ENCODE assay signal across 15 cellular contexts in genomic region chr11:24078056-24078455, GRCh38.
DNase-seq lines count a peak whose midpoint lies in the region; ATAC-seq and TF ChIP-seq lines count a peak whose summit lies in the region.
"Had no signal": no experiment of that assay in that cellular context is flagged by ENCODE, and none has a peak within 500 bp of the region (broad histone marks: within the 10 kb centered on the region; RNA-seq: fewer than 3 reads in every experiment).

No MANE protein-coding gene starts in this region.

- no peak overlapping the region for H2AK5ac ChIP-seq in IMR-90 (ENCODE audit: low read depth, low read length)

- H3K9me1 ChIP-seq in IMR-90 (ENCODE audit: insufficient read depth, low read length) = peaks cover 13% of the 10 kb centered on the region

- H3K27ac ChIP-seq in IMR-90 (ENCODE audit: insufficient read depth, low read length) (peak overlapping the region; percentile 99; the same call in 1 of the 2 replicates), smooth muscle cell (ENCODE audit: low read depth) (peak overlapping the region; percentile 6)

- no peak overlapping the region for H4K5ac ChIP-seq in IMR-90 (ENCODE audit: low read depth, low read length)

- dilution Hi-C loops in IMR-90 (cut with HindIII; ENCODE audit: low sequenced_read_pairs, unreplicated experiment) = no loop called here

- H3K79me2 ChIP-seq in smooth muscle cell (ENCODE audit: low read depth) = no peaks in the 10 kb centered on the region

- no peak overlapping the region for H3K4ac ChIP-seq in IMR-90 (ENCODE audit: low read depth, low read length)

- H3K14ac ChIP-seq in IMR-90 (replicated peaks; ENCODE audit: low read depth, low read length) = no peak overlapping the region

- H3K9ac ChIP-seq in IMR-90 (ENCODE audit: low read depth, low read length) (no peak overlapping the region), smooth muscle cell (ENCODE audit: low read depth) (no peak overlapping the region)

- H2AFZ ChIP-seq in IMR-90 (replicated peaks; ENCODE audit: low read length, poor library complexity) = no peak overlapping the region
- H2AFZ ChIP-seq in smooth muscle cell (ENCODE audit: low read depth) = no peak overlapping the region

- peak overlapping the region; percentile 99; the same call in 1 of the 2 replicates for H2BK20ac ChIP-seq in IMR-90 (ENCODE audit: low read depth, low read length)

- POLR2A ChIA-PET in IMR-90 (lab: Charles Lee; ENCODE audit: unreplicated experiment) = interaction anchor here (0.6 kb wide), 1 partner anchor 576 kb away, joined by 3 read pairs; no protein-coding TSS in a partner anchor

- no peak overlapping the region for H4K91ac ChIP-seq in IMR-90 (ENCODE audit: insufficient read depth, low read depth, low read length)

- BruUV-seq in IMR-90 (replicated peaks; lab: Mats Ljungman, UMichigan) = no TSS peak

- whole genome bisulfite sequencing in IMR-90 (ENCODE audit: extremely low coverage in 2 of 2, insufficient read length in 1 of 2), 2 experiments = no CpG with 5 or more reads among the region's 3 CpGs
- WGBS in smooth muscle cell (ENCODE audit: low lambda C conversion rate) = 27% methylated on average over 3 of the region's 3 CpGs

- peaks cover 4% of the 10 kb centered on the region for H3F3A ChIP-seq in smooth muscle cell (ENCODE audit: low read depth)

- TF ChIP-seq CTCF in IMR-90 (conservative IDR thresholded peaks at IDR 0.05; ENCODE audit: low read depth, low read length) = no peak
- TF ChIP-seq CTCF in smooth muscle cell (IDR thresholded peaks at IDR 0.05; ENCODE audit: borderline replicate concordance, insufficient read depth, poor library complexity, severe bottlenecking) = no peak

- CTCF ChIA-PET in IMR-90 (lab: Yijun Ruan, JAX) = no interaction called here

- H3K4me2 ChIP-seq in IMR-90 (ENCODE audit: low read depth, low read length) (no peak overlapping the region; the same call in 1 of the 2 replicates), smooth muscle cell (peak overlapping the region; percentile 39)

- no peaks in the 10 kb centered on the region for H4K20me1 ChIP-seq in IMR-90 (ENCODE audit: insufficient read depth, low read length)
- H4K20me1 ChIP-seq in smooth muscle cell (ENCODE audit: low read depth) = no peaks in the 10 kb centered on the region

- H3K4me1 ChIP-seq in IMR-90 (ENCODE audit: control insufficient read depth, insufficient read depth, low read length) (peaks cover 15% of the 10 kb centered on the region), smooth muscle cell (ENCODE audit: low read depth) (no peaks in the 10 kb centered on the region)

- intact Hi-C loops in IMR-90 (cut with micrococcal nuclease) = loop anchor here (2.0 to 5.0 kb wide), 4 partner anchors 81 to 309 kb away; no protein-coding TSS in a partner anchor

- H3K36me3 ChIP-seq in IMR-90 (ENCODE audit: control insufficient read depth, insufficient read depth, low read length) (no peaks in the 10 kb centered on the region), smooth muscle cell (ENCODE audit: low read depth) (no peaks in the 10 kb centered on the region)

- H2AK9ac ChIP-seq in IMR-90 (replicated peaks; ENCODE audit: low read depth, low read length, poor library complexity) = no peak overlapping the region

- no peaks in the 10 kb centered on the region for H3K27me3 ChIP-seq in IMR-90 (ENCODE audit: control insufficient read depth, insufficient read depth, low read length)
- H3K27me3 ChIP-seq in smooth muscle cell (ENCODE audit: low read depth) = no peaks in the 10 kb centered on the region

- no peak for TF ChIP-seq RAD21 in IMR-90 (IDR thresholded peaks at IDR 0.05; ENCODE audit: low read length)

- peak overlapping the region; percentile 93 for H2BK5ac ChIP-seq in IMR-90 (ENCODE audit: low read depth, low read length, poor library complexity, severe bottlenecking)

- ATAC-seq in IMR-90 (ENCODE audit: low read depth) (peak; percentile 88), GM19455 (IDR thresholded peaks at IDR 0.05; ENCODE audit: unreplicated experiment) (no peak)
- ATAC-seq: HCT116 had no signal

- H3K56ac ChIP-seq in IMR-90 (ENCODE audit: extremely low read depth, insufficient read depth, low read length) = no peak overlapping the region

- H3K9me3 ChIP-seq in IMR-90 (ENCODE audit: control insufficient read depth, insufficient read depth, low read length) = no peaks in the 10 kb centered on the region; the same call in 1 of the 2 replicates
- H3K9me3 ChIP-seq in smooth muscle cell (replicated peaks; ENCODE audit: low read depth) = no peaks in the 10 kb centered on the region

- in situ Hi-C loops in IMR-90 (cut with MboI; ENCODE audit: low sequenced_read_pairs) = no loop called here

- peak overlapping the region; percentile 52; the same call in 1 of the 2 replicates for H2BK120ac ChIP-seq in IMR-90 (ENCODE audit: low read depth, low read length)

- no peak overlapping the region for H3K23ac ChIP-seq in IMR-90 (ENCODE audit: low read depth, low read length)

- no peaks in the 10 kb centered on the region for H3K79me1 ChIP-seq in IMR-90 (ENCODE audit: low read depth in 1 of 2, low read length in 2 of 2)

- H3K4me3 ChIP-seq in IMR-90 (ENCODE audit: insufficient read depth, low read depth, low read length) (no peak overlapping the region), smooth muscle cell (no peak overlapping the region)

- DNase-seq in AG08396 (ENCODE audit: low spot score) (peak; percentile 5), IMR-90 (peak; percentile 87), fibroblast of the conjunctiva (ENCODE audit: low read depth) (peak; percentile 0), smooth muscle cell (lab: John Stamatoyannopoulos, UW; ENCODE audit: unreplicated experiment) (no peak), NCI-H446 (lab: John Stamatoyannopoulos, UW) (no peak), DMS53 (lab: John Stamatoyannopoulos, UW) (no peak)
- DNase-seq: 8988T; C1 segment of cervical spinal cord; Calu3; CD4-positive, alpha-beta T cell; DMS79 treated with DMSO at 0.1 percent for 48 hours; GF-D8; KBM-7 had no signal

- H2BK15ac ChIP-seq in IMR-90 (ENCODE audit: low read depth, low read length) = no peak overlapping the region

- H4K8ac ChIP-seq in IMR-90 (ENCODE audit: low read depth in 2 of 2, low read length in 2 of 2) = no peak overlapping the region; a peak in 1 of 4 replicates

- no peak for TF ChIP-seq POLR2A in IMR-90 (IDR thresholded peaks at IDR 0.05; ENCODE audit: low read depth, low read length)

- H3K18ac ChIP-seq in IMR-90 (ENCODE audit: low read depth, low read length) = no peak overlapping the region

TF ChIP-seq in IMR-90, 13 proteins besides CTCF, POLR2A, EP300 and RAD21:
- no peak for TF ChIP-seq SMC3 (IDR thresholded peaks at IDR 0.05; ENCODE audit: low read depth, low read length)
- 0 out of 2 replicates have a peak, but pooled peaks have one; percentile 22 for TF ChIP-seq FOS (IDR thresholded peaks at IDR 0.05; ENCODE audit: low read depth, low read length)
- no peak for TF ChIP-seq RFX5 (IDR thresholded peaks at IDR 0.05; ENCODE audit: low read depth, low read length)

Comparison
In these comparisons a context has a peak if more than half of its experiments do, and no peak if none do; other contexts are left out.
1. DNase-seq: peak in AG08396 (single experiment), IMR-90 (single experiment) and fibroblast of the conjunctiva (single experiment); none in smooth muscle cell (single experiment), NCI-H446 (0 of 2) and DMS53 (single experiment).